Comparison of ENCODE assay signal across 24 cellular contexts in the genomic region with DNA sequence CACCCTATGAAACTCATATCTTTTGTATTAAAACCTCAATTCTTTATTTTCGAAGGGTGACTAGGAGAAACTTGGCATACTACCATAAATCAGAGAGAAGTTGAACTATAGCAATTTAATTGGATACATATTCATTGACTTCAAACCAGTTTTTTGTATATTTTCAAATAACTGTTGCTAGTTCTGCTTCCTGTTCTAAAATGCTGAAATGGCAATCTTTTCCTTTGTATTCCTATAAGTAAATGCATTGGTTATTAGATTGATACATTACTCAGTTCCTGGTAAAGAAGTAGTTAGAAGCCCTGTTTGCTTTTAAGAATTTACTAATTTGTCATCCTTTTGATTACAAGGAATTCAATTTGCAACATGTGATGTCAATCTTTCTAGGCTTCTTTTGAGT.
"Had no signal": no experiment of that assay in that cellular context is flagged by ENCODE, and none has a peak within 500 bp of the region (broad histone marks: within the 10 kb centered on the region; RNA-seq: fewer than 3 reads in every experiment).

No MANE protein-coding gene starts in this region.

- DNase-seq: activated CD4-positive, alpha-beta T cell treated with anti-CD3 and anti-CD28 coated beads for 36 hours; activated CD4-positive, alpha-beta T cell treated with anti-CD3 and anti-CD28 coated beads, Interleukin-2, amount 10 ng/mL, durations not matched to agents 7 days and 5 days; activated CD4-positive, alpha-beta T cell treated with anti-CD3 and anti-CD28 coated beads, Interleukin-2, amount 50 U/mL, for 48 hours; activated CD8-positive, alpha-beta T cell treated with anti-CD3 and anti-CD28 coated beads, Interleukin-2, amount 10 ng/mL, durations not matched to agents 7 days and 5 days; activated gamma-delta T cell treated with Interleukin-2 at 50 U/mL for 16 hours; activated naive CD4-positive, alpha-beta T cell treated with anti-CD3 and anti-CD28 coated beads for 36 hours; activated naive CD8-positive, alpha-beta T cell treated with anti-CD3 and anti-CD28 coated beads, Interleukin-2, amount 50 U/mL, for 24 hours; activated T-cell treated with anti-CD3 and anti-CD28 coated beads, Interleukin-2, amount 50 U/mL, for 24 hours; anterior cingulate cortex; caudate nucleus; cerebellar nuclear complex; NCI-H1436 treated with DMSO at 0.1 percent for 48 hours; NCI-H1694 treated with DMSO at 0.1 percent for 48 hours; NCI-H2029; NCI-H2107; NCI-H2171; NCI-H510A; NCI-H526; NCI-H748 treated with DMSO at 0.1 percent for 48 hours; NK-92 treated with Interleukin-12 subunit alpha and Interleukin-12 subunit beta, amount 100 ng/mL, for 24 hours; SIG-M5; T1000 had no signal

- ATAC-seq: activated CD4-positive, alpha-beta T cell treated with anti-CD3 and anti-CD28 coated beads for 36 hours; activated CD4-positive, CD25-positive, alpha-beta regulatory T cell treated with anti-CD3 and anti-CD28 coated beads, Interleukin-2, amount 50 U/mL, for 24 hours; activated CD8-positive, alpha-beta T cell treated with anti-CD3 and anti-CD28 coated beads, Interleukin-2, amount 10 ng/mL, durations not matched to agents 7 days and 5 days; activated naive CD8-positive, alpha-beta T cell treated with anti-CD3 and anti-CD28 coated beads, Interleukin-2, amount 50 U/mL, for 24 hours; WTC11 had no signal
